ENCODE assay signal across 8 cellular contexts in genomic region chr14:75979071-75979571, GRCh38. TPM values are rescaled to one million over a fixed set of nuclear protein-coding genes. Genes with fewer than 3 reads are reported as not detected.
A peak's percentile ranks its signal among the peaks of the same experiment; 100 is the strongest.
DNase-seq lines count a peak whose midpoint lies in the region; ATAC-seq and TF ChIP-seq lines count a peak whose summit lies in the region.

No MANE protein-coding gene starts in this region.

- H3K27ac ChIP-seq in cardiac muscle cell: no peak overlapping the region

- peak; percentile 63 to 66 for DNase-seq in cardiac muscle cell (ENCODE audit: low read depth in 1 of 2, low spot score in 1 of 2)
- no peak for DNase-seq in Right ventricle myocardium inferior (ENCODE audit: missing footprints)
- DNase-seq in RPMI7951 (ENCODE audit: low read depth): peak; percentile 25
- DNase-seq in effector CD8-positive, alpha-beta T cell (lab: John Stamatoyannopoulos, UW): peak; percentile 9
- DNase-seq in nephron progenitor cell: peak; percentile 53
- no peak for DNase-seq in T-helper 9 cell
- DNase-seq in NCI-H1092 treated with DMSO at 0.1 percent for 48 hours (lab: John Stamatoyannopoulos, UW): no peak

- H3K4me3 Mint-ChIP-seq in nephron progenitor cell: peak overlapping the region; percentile 69

- H3K27me3 ChIP-seq in cardiac muscle cell: no peaks in the 10 kb centered on the region

- ATAC-seq in Right ventricle myocardium inferior (no peak), GM19328 (IDR thresholded peaks at IDR 0.05; ENCODE audit: unreplicated experiment) (no peak)

- intact Hi-C loops in Right ventricle myocardium inferior (cut with DNase I): no loop called here

- H3K4me1 Mint-ChIP-seq in nephron progenitor cell: peaks cover 59% of the 10 kb centered on the region

- TF ChIP-seq CTCF in cardiac muscle cell (IDR thresholded peaks at IDR 0.05; ENCODE audit: low read depth, low read length) (peak; percentile 76), nephron progenitor cell (IDR thresholded peaks at IDR 0.05) (peak; percentile 46)

- H3K4me3 ChIP-seq in cardiac muscle cell: no peak overlapping the region

- H3K36me3 ChIP-seq in cardiac muscle cell: no peaks in the 10 kb centered on the region

- no peaks in the 10 kb centered on the region for H3K36me3 Mint-ChIP-seq in nephron progenitor cell (ENCODE audit: low read depth)

- H3K27me3 Mint-ChIP-seq in nephron progenitor cell (ENCODE audit: low read depth, poor library complexity): peaks cover 31% of the 10 kb centered on the region

- H3K4me1 ChIP-seq in cardiac muscle cell (ENCODE audit: low read depth): peaks cover 22% of the 10 kb centered on the region

- H3K9me3 ChIP-seq in cardiac muscle cell (ENCODE audit: low read depth): no peaks in the 10 kb centered on the region

- no peaks in the 10 kb centered on the region for H3K9me3 Mint-ChIP-seq in nephron progenitor cell

- no peak overlapping the region for H3K27ac Mint-ChIP-seq in nephron progenitor cell

RNA-seq across cellular contexts. Expression of gene TGFB3, which starts 2.7 kb away (rescaled TPM):
- total RNA-seq in cardiac muscle cell (11.6 and 13.2 TPM in 2 replicates), Right ventricle myocardium inferior (29.5 TPM)
- 11.3 and 13.9 TPM in 2 replicates for polyA plus RNA-seq in cardiac muscle cell
- 1.8 and 3.6 TPM in 2 replicates for total RNA-seq in RPMI7951 (2014; rRNA removed; shearing (Covaris generic))

RNA-seq across cellular contexts. Expression of gene IFT43, which starts 6.4 kb away (rescaled TPM):
- total RNA-seq in cardiac muscle cell: 50.7 and 56.8 TPM in 2 replicates
- 68.6 and 76.6 TPM in 2 replicates for polyA plus RNA-seq in cardiac muscle cell
- 30.4 TPM for total RNA-seq in Right ventricle myocardium inferior
- 38.5 and 41.6 TPM in 2 replicates for total RNA-seq in RPMI7951 (2014; rRNA removed; shearing (Covaris generic))

Comparison
In these comparisons a context has a peak if more than half of its experiments do, and no peak if none do; other contexts are left out.
1. DNase-seq: peak in cardiac muscle cell (2 of 2), RPMI7951 (single experiment), effector CD8-positive, alpha-beta T cell (single experiment) and nephron progenitor cell (single experiment); none in Right ventricle myocardium inferior (single experiment), T-helper 9 cell (single experiment) and NCI-H1092 treated with DMSO at 0.1 percent for 48 hours (single experiment).